8 cellular contexts compared by ENCODE assay signal in genomic region chr1:41726899-41727748, GRCh38.
DNase-seq lines count a peak whose midpoint lies in the region; ATAC-seq, FAIRE-seq and TF ChIP-seq lines count a peak whose summit lies in the region.

No MANE protein-coding gene starts in this region.

- intact Hi-C loops in left lung (cut with DNase I), result no loop called here

- no peaks in the 10 kb centered on the region for H4K20me1 ChIP-seq in GM23248 (ENCODE audit: insufficient read depth)

- no peaks in the 10 kb centered on the region for H3K27me3 ChIP-seq in left lung
- H3K27me3 ChIP-seq in GM23248 (replicated peaks; ENCODE audit: insufficient read depth), result no peaks in the 10 kb centered on the region

- no peak for FAIRE-seq in RCC 7860 (lab: Jason Lieb, UNC)

- POLR2A ChIA-PET in RWPE1 (lab: Yijun Ruan, JAX; ENCODE audit: low non-redundant PET), result no interaction called here

- CTCF ChIA-PET in RWPE1 (lab: Yijun Ruan, JAX), result interaction anchor here (0.5 to 0.6 kb wide), 2 partner anchors 37 to 85 kb away, joined by 3 to 4 read pairs; no protein-coding TSS in a partner anchor

- no peaks in the 10 kb centered on the region for H3F3A ChIP-seq in GM23248 (ENCODE audit: insufficient read depth)

- in situ Hi-C loops in GM23248 (cut with MboI), result no loop called here

- H2AFZ ChIP-seq in GM23248, result no peak overlapping the region

- ATAC-seq in GM18909 (IDR thresholded peaks at IDR 0.05; ENCODE audit: poor library complexity, unreplicated experiment), result peak; percentile 44
- ATAC-seq in left lung, result peak; percentile 79

- H3K79me2 ChIP-seq in GM23248 (ENCODE audit: insufficient read depth), result no peaks in the 10 kb centered on the region

- no peak overlapping the region for H3K4me2 ChIP-seq in GM23248 (ENCODE audit: unreplicated experiment)

- 84 to 86% methylated on average over 22 to 23 of the region's 24 CpGs for WGBS in GM23248 (ENCODE audit: low coverage in 1 of 2, low lambda C conversion rate in 2 of 2, missing lambda C conversion rate in 2 of 2), 2 experiments

- H3K9me3 ChIP-seq in left lung, result no peaks in the 10 kb centered on the region
- H3K9me3 ChIP-seq in GM23248 (ENCODE audit: low read depth), result no peaks in the 10 kb centered on the region

- no peak overlapping the region for H3K4me3 ChIP-seq in Jurkat, Clone E6-1 (ENCODE audit: low read length)
- H3K4me3 ChIP-seq in left lung, result no peak overlapping the region
- no peak overlapping the region for H3K4me3 ChIP-seq in GM23248

- no peaks in the 10 kb centered on the region for H3K9me2 ChIP-seq in GM23248 (ENCODE audit: insufficient read depth)

- DNase-seq in AML-193 (lab: John Stamatoyannopoulos, UW), result peak; percentile 63 to 76
- DNase-seq in Jurkat, Clone E6-1 (ENCODE audit: low read depth, low spot score), result peak; percentile 59
- DNase-seq in activated CD4-positive, alpha-beta T cell treated with anti-CD3 and anti-CD28 coated beads, Interleukin-2, amount 50 U/mL, for 48 hours, result peak; percentile 34 to 45
- DNase-seq in left lung, result peak; percentile 87 to 95
- DNase-seq in GM23248, result no peak
- no peak for DNase-seq in RCC 7860 (ENCODE audit: low spot score)
- no peak for DNase-seq in RWPE1 (ENCODE audit: low spot score)

- TF ChIP-seq CTCF in left lung (IDR thresholded peaks at IDR 0.05), result no peak
- no peak for TF ChIP-seq CTCF in RWPE1 (conservative IDR thresholded peaks at IDR 0.05; ENCODE audit: low read depth)

- H3K4me1 ChIP-seq in left lung (peaks cover 16 to 85% of the 10 kb centered on the region in 2 donors), GM23248 (ENCODE audit: insufficient read depth) (no peaks in the 10 kb centered on the region)

- H3K9ac ChIP-seq in GM23248, result no peak overlapping the region

- H3K36me3 ChIP-seq in left lung, result no peaks in the 10 kb centered on the region
- H3K36me3 ChIP-seq in GM23248 (ENCODE audit: low read depth), result no peaks in the 10 kb centered on the region

- H3K27ac ChIP-seq in left lung (peak overlapping the region; percentile 43 to 90), GM23248 (no peak overlapping the region), RWPE1 (no peak overlapping the region)

Comparison
In these comparisons a context has a peak if more than half of its experiments do, and no peak if none do; other contexts are left out.
1. DNase-seq: peak in AML-193 (2 of 2), Jurkat, Clone E6-1 (single experiment), activated CD4-positive, alpha-beta T cell treated with anti-CD3 and anti-CD28 coated beads, Interleukin-2, amount 50 U/mL, for 48 hours (2 of 2) and left lung (2 of 2); none in GM23248 (single experiment), RCC 7860 (single experiment) and RWPE1 (single experiment).
2. H3K27ac ChIP-seq: peak in left lung (2 of 2); none in GM23248 (single experiment) and RWPE1 (single experiment).